ENCODE assay signal across 21 cellular contexts in genomic region chr6:4561078-4561435, GRCh38.
"Had no signal": no experiment of that assay in that cellular context is flagged by ENCODE, and none has a peak within 500 bp of the region (broad histone marks: within the 10 kb centered on the region; RNA-seq: fewer than 3 reads in every experiment).

No MANE protein-coding gene starts in this region.

- H3K4me3 Mint-ChIP-seq: dendritic cell treated with granulocyte-macrophage colony-stimulating factor and Interleukin-4, amounts not matched to agents 40 ng/mL and 50 ng/mL, for 4 days; effector memory CD8-positive, alpha-beta T cell; endodermal cell; mesothelial cell of epicardium had no signal

- H3K27ac Mint-ChIP-seq: dendritic cell treated with granulocyte-macrophage colony-stimulating factor and Interleukin-4, amounts not matched to agents 40 ng/mL and 50 ng/mL, for 4 days; effector memory CD8-positive, alpha-beta T cell; endodermal cell; mesothelial cell of epicardium; naive B cell had no signal

- H3K27me3 ChIP-seq: colonic mucosa, esophagus squamous epithelium, gastrocnemius medialis, heart right ventricle, left lung had no signal

- H3K4me1 Mint-ChIP-seq: endodermal cell had no signal

- H3K36me3 ChIP-seq: colonic mucosa, esophagus squamous epithelium, gastrocnemius medialis, heart right ventricle, left lung, lower lobe of right lung had no signal

- H3K9me3 Mint-ChIP-seq: dendritic cell treated with granulocyte-macrophage colony-stimulating factor and Interleukin-4, amounts not matched to agents 40 ng/mL and 50 ng/mL, for 4 days; effector memory CD8-positive, alpha-beta T cell; endodermal cell; naive B cell had no signal

- DNase-seq: colonic mucosa; effector CD8-positive, alpha-beta T cell; effector memory CD8-positive, alpha-beta T cell; endodermal cell; esophagus squamous epithelium; foreskin fibroblast; foreskin melanocyte; gastrocnemius medialis; glutamatergic neuron; head of caudate nucleus; heart right ventricle; hippocampal formation; left cardiac atrium; left lung; left ventricle myocardium superior; lower lobe of right lung; mesenchymal stem cell; mucosa of descending colon; naive B cell had no signal

- H3K36me3 Mint-ChIP-seq: mesothelial cell of epicardium, naive B cell had no signal

- H3K27ac ChIP-seq: colonic mucosa, esophagus squamous epithelium, gastrocnemius medialis, heart right ventricle, left lung, lower lobe of right lung had no signal

- H3K4me3 ChIP-seq: colonic mucosa, esophagus squamous epithelium, gastrocnemius medialis, heart right ventricle, left lung, lower lobe of right lung, mucosa of descending colon had no signal
